In the genomic region with DNA sequence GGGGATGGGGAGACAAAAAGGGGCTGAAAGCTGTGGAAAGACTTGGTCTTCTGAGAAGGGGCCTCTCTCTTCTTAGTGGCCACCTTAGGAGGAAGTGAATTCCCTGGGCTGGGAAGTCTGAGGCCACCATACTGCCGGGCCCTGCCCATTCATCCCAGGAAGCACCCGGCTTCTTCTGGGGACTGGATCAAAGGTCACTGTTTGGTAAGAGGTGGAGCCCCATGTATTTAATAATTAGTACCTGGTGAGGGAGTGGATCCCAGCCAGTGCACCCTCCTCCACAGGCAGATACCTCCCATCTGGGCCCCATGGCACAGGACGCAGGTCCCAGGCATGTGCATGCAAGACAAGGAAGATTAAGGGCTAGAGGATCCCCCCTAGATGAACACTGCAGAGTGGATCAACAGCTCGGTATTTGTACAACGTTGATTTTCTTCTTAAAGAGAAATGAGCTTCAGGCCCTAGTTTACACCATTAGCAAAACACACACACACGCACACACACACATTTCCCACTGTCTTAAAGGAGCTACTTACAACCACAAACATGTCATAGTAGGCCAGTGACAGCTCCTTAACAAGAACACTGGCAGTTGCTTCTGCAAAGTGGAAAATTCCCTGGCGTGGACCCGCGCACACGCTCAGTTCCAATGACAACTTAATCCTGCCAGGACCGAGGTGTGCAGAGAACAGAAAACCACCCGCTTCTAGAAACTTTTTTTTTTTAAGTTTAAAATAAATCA, we compare ENCODE assay signal across 11 cellular contexts.
DNase-seq lines count a peak whose midpoint lies in the region; ATAC-seq, FAIRE-seq and TF ChIP-seq lines count a peak whose summit lies in the region.
"Had no signal": no experiment of that assay in that cellular context is flagged by ENCODE, and none has a peak within 500 bp of the region (broad histone marks: within the 10 kb centered on the region; RNA-seq: fewer than 3 reads in every experiment).

No MANE protein-coding gene starts in this region.

- FAIRE-seq in endothelial cell of umbilical vein (lab: Jason Lieb, UNC), result peak; percentile 28

- intact Hi-C loops in Right ventricle myocardium inferior (cut with DNase I), result no loop called here
- intact Hi-C loops in cardiac septum (cut with DNase I), result no loop called here
- intact Hi-C loops in endothelial cell of umbilical vein (cut with micrococcal nuclease), result no loop called here
- intact Hi-C loops in vagina (cut with DNase I), result no loop called here
- intact Hi-C loops in A673 (cut with micrococcal nuclease; ENCODE audit: unreplicated experiment), result no loop called here

- no peaks in the 10 kb centered on the region for H3K9me3 ChIP-seq in endothelial cell of umbilical vein (replicated peaks; ENCODE audit: control insufficient read depth, insufficient read depth, low read length)
- no peaks in the 10 kb centered on the region for H3K9me3 ChIP-seq in muscle layer of duodenum (ENCODE audit: control insufficient read depth in 1 of 2, low read length in 2 of 2)
- H3K9me3 ChIP-seq in vagina, result no peaks in the 10 kb centered on the region
- no peaks in the 10 kb centered on the region for H3K9me3 ChIP-seq in A673 (ENCODE audit: low read depth, low read length, poor library complexity, severe bottlenecking)
- H3K9me3 ChIP-seq in HAP-1, result no peaks in the 10 kb centered on the region

- H3K79me2 ChIP-seq in endothelial cell of umbilical vein (ENCODE audit: control insufficient read depth, insufficient read depth, low read length), result peaks cover 30% of the 10 kb centered on the region

- no peak overlapping the region for H2AFZ ChIP-seq in endothelial cell of umbilical vein (ENCODE audit: low read depth, low read length)

- H3K36me3 ChIP-seq in endothelial cell of umbilical vein (ENCODE audit: control insufficient read depth in 2 of 2, extremely low read depth in 1 of 2, insufficient read depth in 2 of 2, low read length in 2 of 2), result no peaks in the 10 kb centered on the region
- no peaks in the 10 kb centered on the region for H3K36me3 ChIP-seq in muscle layer of duodenum (ENCODE audit: control insufficient read depth in 1 of 2, insufficient read depth in 2 of 2, low read length in 2 of 2)
- no peaks in the 10 kb centered on the region for H3K36me3 ChIP-seq in vagina
- H3K36me3 ChIP-seq in A673 (ENCODE audit: insufficient read depth, low read length, poor library complexity, severe bottlenecking), result no peaks in the 10 kb centered on the region
- no peaks in the 10 kb centered on the region for H3K36me3 ChIP-seq in HAP-1 (replicated peaks)

- TF ChIP-seq CTCF in endothelial cell of umbilical vein (IDR thresholded peaks at IDR 0.05; ENCODE audit: extremely low read depth in 1 of 2, insufficient read depth in 1 of 2, low read depth in 1 of 2, low read length in 2 of 2) (no peak), vagina (IDR thresholded peaks at IDR 0.05) (no peak), A673 (conservative IDR thresholded peaks at IDR 0.05; ENCODE audit: low read depth, low read length) (no peak)

- H3K9me1 ChIP-seq in endothelial cell of umbilical vein (replicated peaks; ENCODE audit: control insufficient read depth, extremely low read depth, insufficient read depth, low read length), result no peaks in the 10 kb centered on the region

- in situ Hi-C loops in HAP-1 (cut with MboI; ENCODE audit: low sequenced_read_pairs), result no loop called here

- peak; percentile 23 for ATAC-seq in Right ventricle myocardium inferior

- POLR2A ChIA-PET in endothelial cell of umbilical vein (lab: Charles Lee) (no interaction called here), A673 (lab: Charles Lee; ENCODE audit: low non-redundant PET) (no interaction called here)

- BruUV-seq in endothelial cell of umbilical vein (replicated peaks; lab: Mats Ljungman, UMichigan) (no TSS peak), A673 (replicated peaks; lab: Mats Ljungman, UMichigan) (no TSS peak)

- no peaks in the 10 kb centered on the region for H3K27me3 ChIP-seq in endothelial cell of umbilical vein (ENCODE audit: control insufficient read depth in 2 of 2, insufficient read depth in 2 of 2, low read length in 2 of 2)
- no peaks in the 10 kb centered on the region for H3K27me3 ChIP-seq in muscle layer of duodenum (ENCODE audit: low read depth, low read length)
- H3K27me3 ChIP-seq in vagina, result no peaks in the 10 kb centered on the region
- no peaks in the 10 kb centered on the region for H3K27me3 ChIP-seq in A673 (replicated peaks; ENCODE audit: insufficient read depth, low read depth, low read length, poor library complexity)
- no peaks in the 10 kb centered on the region for H3K27me3 ChIP-seq in HAP-1 (ENCODE audit: low read depth)

- H3K4me3 ChIP-seq in endothelial cell of umbilical vein (replicated peaks in 1 of 3; ENCODE audit: insufficient read depth in 1 of 3, low read depth in 1 of 3, low read length in 3 of 3) (no peak overlapping the region), muscle layer of duodenum (ENCODE audit: low read depth in 1 of 2, low read length in 2 of 2) (no peak overlapping the region), vagina (no peak overlapping the region), A673 (ENCODE audit: low read depth, low read length, poor library complexity, severe bottlenecking) (no peak overlapping the region), HAP-1 (no peak overlapping the region)

- H3K4me1 ChIP-seq in endothelial cell of umbilical vein (ENCODE audit: control insufficient read depth, extremely low read depth, insufficient read depth, low read length) (peaks cover 11% of the 10 kb centered on the region), muscle layer of duodenum (ENCODE audit: control insufficient read depth in 1 of 2, insufficient read depth in 2 of 2, low read length in 2 of 2) (peaks cover 27 to 69% of the 10 kb centered on the region in 2 donors), vagina (peaks cover 97% of the 10 kb centered on the region), A673 (ENCODE audit: insufficient read depth, low read length, poor library complexity, severe bottlenecking) (peaks cover 13% of the 10 kb centered on the region), HAP-1 (peaks cover 13% of the 10 kb centered on the region)

- dilution Hi-C loops in endothelial cell of umbilical vein (cut with MboI; ENCODE audit: extremely low pct_ligation_motif_present, low sequenced_read_pairs), result no loop called here

- DNase-seq in Right ventricle myocardium inferior (ENCODE audit: missing footprints) (no peak), cardiac septum (ENCODE audit: low spot score) (no peak), endothelial cell of umbilical vein (ENCODE audit: low read depth, low spot score) (no peak), vagina (ENCODE audit: extremely low spot score in 2 of 2) (no peak), A673 (ENCODE audit: low spot score) (no peak), HAP-1 (ENCODE audit: low spot score in 2 of 2) (no peak), NCI-H226 (no peak)
- DNase-seq: amniotic stem cell; NCI-H1105; stimulated activated CD4-positive, alpha-beta T cell treated with anti-CD3 and anti-CD28 coated beads, Interleukin-4, amount 100 ng/mL, for 24 hours had no signal

- H4K20me1 ChIP-seq in endothelial cell of umbilical vein (replicated peaks; ENCODE audit: control insufficient read depth, extremely low read depth, insufficient read depth, low read length), result peaks cover 2% of the 10 kb centered on the region

- no peak overlapping the region for H3K27ac ChIP-seq in endothelial cell of umbilical vein (ENCODE audit: insufficient read depth, low read depth, low read length)
- peak overlapping the region; percentile 76 for H3K27ac ChIP-seq in muscle layer of duodenum (ENCODE audit: low read length)
- peak overlapping the region; percentile 83 for H3K27ac ChIP-seq in vagina
- no peak overlapping the region for H3K27ac ChIP-seq in A673 (ENCODE audit: low read depth, low read length, poor library complexity, severe bottlenecking)

- CTCF ChIA-PET in endothelial cell of umbilical vein (lab: Charles Lee), result interaction anchor here (0.6 to 1.5 kb wide), 5 partner anchors 10 to 169 kb away, joined by 3 read pairs; no protein-coding TSS in a partner anchor
- CTCF ChIA-PET in A673 (lab: Charles Lee), result no interaction called here

- TF ChIP-seq POLR2A in endothelial cell of umbilical vein (IDR thresholded peaks at IDR 0.05; ENCODE audit: low read depth, low read length) (no peak), vagina (IDR thresholded peaks at IDR 0.05) (no peak)

- H3K4me2 ChIP-seq in endothelial cell of umbilical vein (ENCODE audit: insufficient read depth, low read length), result no peak overlapping the region

- no peak overlapping the region for H3K9ac ChIP-seq in endothelial cell of umbilical vein (replicated peaks; ENCODE audit: extremely low read depth, insufficient read depth, low read length)

TF ChIP-seq in endothelial cell of umbilical vein, 7 proteins besides CTCF, POLR2A, EP300 and RAD21:
- TF ChIP-seq FOS (IDR thresholded peaks at IDR 0.05; ENCODE audit: borderline replicate concordance, insufficient read depth, low read length) (no peak), JUN (IDR thresholded peaks at IDR 0.05; ENCODE audit: borderline replicate concordance, insufficient read depth, insufficient read length, low read depth) (no peak), GATA2 (IDR thresholded peaks at IDR 0.05; ENCODE audit: insufficient read depth, insufficient read length, low read depth, low read length) (no peak), MYC (IDR thresholded peaks at IDR 0.05; ENCODE audit: low read depth, low read length) (no peak), EZH2 (IDR thresholded peaks at IDR 0.05; ENCODE audit: borderline replicate concordance, low read depth, low read length, severe bottlenecking) (no peak), POLR2AphosphoS5 (IDR thresholded peaks at IDR 0.05; ENCODE audit: insufficient read depth, low read depth, low read length) (no peak)
- TF ChIP-seq, protein P1, sequence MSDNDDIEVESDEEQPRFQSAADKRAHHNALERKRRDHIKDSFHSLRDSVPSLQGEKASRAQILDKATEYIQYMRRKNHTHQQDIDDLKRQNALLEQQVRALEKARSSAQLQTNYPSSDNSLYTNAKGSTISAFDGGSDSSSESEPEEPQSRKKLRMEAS (IDR thresholded peaks at IDR 0.05; ENCODE audit: insufficient read depth, insufficient read length), result no peak
TF ChIP-seq in endothelial cell of umbilical vein: peak in this region for 0.

Comparison
In these comparisons a context has a peak if more than half of its experiments do, and no peak if none do; other contexts are left out.
1. H3K27ac ChIP-seq: peak in muscle layer of duodenum (single experiment) and vagina (single experiment); none in endothelial cell of umbilical vein (single experiment) and A673 (single experiment).